8 cellular contexts compared by ENCODE assay signal in the genomic region with DNA sequence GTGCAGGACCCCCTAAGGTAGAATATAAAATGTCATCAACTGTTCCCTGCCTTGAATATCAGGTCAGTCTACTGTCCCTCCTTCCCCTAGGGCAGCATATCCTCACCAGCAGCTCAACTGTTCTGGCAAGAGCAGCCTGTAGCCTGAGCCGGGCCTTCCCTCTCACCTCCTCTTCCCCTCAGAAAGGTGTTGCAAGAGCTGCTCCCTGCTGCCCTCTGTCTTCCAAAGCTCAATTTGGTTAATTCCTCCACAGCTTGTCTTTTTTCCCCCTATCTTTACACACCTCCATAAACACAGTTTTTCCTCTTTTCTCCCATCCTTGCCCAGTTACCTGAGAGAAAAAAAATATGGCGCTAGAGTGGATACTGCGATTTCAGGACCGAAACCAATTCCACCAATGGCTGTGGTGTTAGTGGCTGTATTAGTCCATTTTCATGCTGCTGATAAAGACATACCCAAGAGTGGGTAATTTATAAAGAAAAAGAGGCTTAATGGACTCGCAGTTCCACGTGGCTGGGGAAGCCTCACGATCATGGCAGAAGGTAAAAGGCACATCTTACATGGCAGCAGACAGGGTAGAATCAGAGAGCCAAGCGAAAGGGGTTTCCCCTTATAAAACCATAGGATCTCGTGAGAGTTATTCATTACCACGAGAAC.
DNase-seq lines count a peak whose midpoint lies in the region; TF ChIP-seq lines count a peak whose summit lies in the region.

No MANE protein-coding gene starts in this region.

- peak; percentile 76 for TF ChIP-seq CTCF in KMS-11 (conservative IDR thresholded peaks at IDR 0.05; ENCODE audit: low read depth, low read length)
- TF ChIP-seq CTCF in vagina (IDR thresholded peaks at IDR 0.05): peak in 2 of 3 experiments; percentile 6 to 34

- peaks cover 76% of the 10 kb centered on the region for H3K4me1 ChIP-seq in GM23248 (ENCODE audit: insufficient read depth)
- H3K4me1 ChIP-seq in KMS-11 (ENCODE audit: low read depth, poor library complexity, severe bottlenecking): peaks cover 53% of the 10 kb centered on the region
- no peaks in the 10 kb centered on the region for H3K4me1 ChIP-seq in vagina

- no peaks in the 10 kb centered on the region for H3K9me3 Mint-ChIP-seq in activated T-cell treated with anti-CD3 and anti-CD28 coated beads, Interleukin-2, amount 50 U/mL, for 24 hours

- H3F3A ChIP-seq in GM23248 (ENCODE audit: insufficient read depth): peaks cover 71% of the 10 kb centered on the region

- no peaks in the 10 kb centered on the region for H3K36me3 Mint-ChIP-seq in activated T-cell treated with anti-CD3 and anti-CD28 coated beads, Interleukin-2, amount 50 U/mL, for 24 hours (ENCODE audit: low read depth)

- H3K36me3 ChIP-seq in GM23248 (ENCODE audit: low read depth) (no peaks in the 10 kb centered on the region), KMS-11 (ENCODE audit: insufficient read depth) (no peaks in the 10 kb centered on the region; the same call in 1 of the 2 replicates), vagina (no peaks in the 10 kb centered on the region)

- no peaks in the 10 kb centered on the region for H3K27me3 Mint-ChIP-seq in activated T-cell treated with anti-CD3 and anti-CD28 coated beads, Interleukin-2, amount 50 U/mL, for 24 hours

- intact Hi-C loops in vagina (cut with DNase I): no loop called here

- H3K4me2 ChIP-seq in GM23248 (ENCODE audit: unreplicated experiment) (no peak overlapping the region), KMS-11 (no peak overlapping the region)

- H3K4me1 Mint-ChIP-seq in activated T-cell treated with anti-CD3 and anti-CD28 coated beads, Interleukin-2, amount 50 U/mL, for 24 hours (ENCODE audit: low read depth): peaks cover 3% of the 10 kb centered on the region

- peaks cover 11% of the 10 kb centered on the region for H3K79me2 ChIP-seq in GM23248 (ENCODE audit: insufficient read depth)
- H3K79me2 ChIP-seq in KMS-11 (ENCODE audit: insufficient read depth, low read depth): no peaks in the 10 kb centered on the region

- H4K20me1 ChIP-seq in GM23248 (ENCODE audit: insufficient read depth) (no peaks in the 10 kb centered on the region), KMS-11 (ENCODE audit: insufficient read depth) (no peaks in the 10 kb centered on the region)

- peak; percentile 14 for DNase-seq in activated T-cell treated with anti-CD3 and anti-CD28 coated beads for 24 hours (ENCODE audit: low read depth)
- no peak for DNase-seq in activated T-cell treated with anti-CD3 and anti-CD28 coated beads, Interleukin-2, amount 50 U/mL, for 24 hours
- peak; percentile 74 for DNase-seq in GM23248
- DNase-seq in SK-N-DZ (ENCODE audit: low spot score): peak; percentile 71
- DNase-seq in cerebellar cortex (ENCODE audit: low spot score): peak; percentile 26
- peak; percentile 61 to 84 for DNase-seq in lung microvascular endothelial cell (ENCODE audit: low read depth in 2 of 2)
- DNase-seq in vagina (ENCODE audit: extremely low spot score in 2 of 2): no peak

- no peaks in the 10 kb centered on the region for H3K9me2 ChIP-seq in GM23248 (ENCODE audit: insufficient read depth)

- in situ Hi-C loops in GM23248 (cut with MboI): no loop called here

- 93% methylated on average over 10 of the region's 10 CpGs for WGBS in GM23248 (ENCODE audit: low coverage in 1 of 2, low lambda C conversion rate in 2 of 2, missing lambda C conversion rate in 2 of 2), 2 experiments

- no peak overlapping the region for H2AFZ ChIP-seq in GM23248
- H2AFZ ChIP-seq in KMS-11 (ENCODE audit: low read depth): peak overlapping the region; percentile 4; the same call in 1 of the 2 replicates

- no peak overlapping the region for H3K4me3 Mint-ChIP-seq in activated T-cell treated with anti-CD3 and anti-CD28 coated beads, Interleukin-2, amount 50 U/mL, for 24 hours

- no peaks in the 10 kb centered on the region for H3K27me3 ChIP-seq in GM23248 (replicated peaks; ENCODE audit: insufficient read depth)
- no peaks in the 10 kb centered on the region for H3K27me3 ChIP-seq in KMS-11 (ENCODE audit: insufficient read depth, low read depth)
- no peaks in the 10 kb centered on the region for H3K27me3 ChIP-seq in vagina

- H3K27ac Mint-ChIP-seq in activated T-cell treated with anti-CD3 and anti-CD28 coated beads, Interleukin-2, amount 50 U/mL, for 24 hours: no peak overlapping the region

- H3K4me3 ChIP-seq in GM23248 (no peak overlapping the region), KMS-11 (IDR thresholded peaks at IDR 0.05; ENCODE audit: insufficient read depth, low read depth, low read length) (no peak overlapping the region), vagina (no peak overlapping the region)

- TF ChIP-seq POLR2A in vagina (IDR thresholded peaks at IDR 0.05): no peak

- no peak overlapping the region for H3K9ac ChIP-seq in GM23248
- no peak overlapping the region for H3K9ac ChIP-seq in KMS-11

- H3K9me3 ChIP-seq in GM23248 (ENCODE audit: low read depth) (no peaks in the 10 kb centered on the region), vagina (no peaks in the 10 kb centered on the region)

- H3K27ac ChIP-seq in GM23248 (peak overlapping the region; percentile 60), KMS-11 (no peak overlapping the region), vagina (no peak overlapping the region)

Comparison
In these comparisons a context has a peak if more than half of its experiments do, and no peak if none do; other contexts are left out.
1. DNase-seq: peak in activated T-cell treated with anti-CD3 and anti-CD28 coated beads for 24 hours (single experiment), GM23248 (single experiment), SK-N-DZ (single experiment), cerebellar cortex (single experiment) and lung microvascular endothelial cell (2 of 2); none in activated T-cell treated with anti-CD3 and anti-CD28 coated beads, Interleukin-2, amount 50 U/mL, for 24 hours (single experiment) and vagina (0 of 2).